In the genomic region with DNA sequence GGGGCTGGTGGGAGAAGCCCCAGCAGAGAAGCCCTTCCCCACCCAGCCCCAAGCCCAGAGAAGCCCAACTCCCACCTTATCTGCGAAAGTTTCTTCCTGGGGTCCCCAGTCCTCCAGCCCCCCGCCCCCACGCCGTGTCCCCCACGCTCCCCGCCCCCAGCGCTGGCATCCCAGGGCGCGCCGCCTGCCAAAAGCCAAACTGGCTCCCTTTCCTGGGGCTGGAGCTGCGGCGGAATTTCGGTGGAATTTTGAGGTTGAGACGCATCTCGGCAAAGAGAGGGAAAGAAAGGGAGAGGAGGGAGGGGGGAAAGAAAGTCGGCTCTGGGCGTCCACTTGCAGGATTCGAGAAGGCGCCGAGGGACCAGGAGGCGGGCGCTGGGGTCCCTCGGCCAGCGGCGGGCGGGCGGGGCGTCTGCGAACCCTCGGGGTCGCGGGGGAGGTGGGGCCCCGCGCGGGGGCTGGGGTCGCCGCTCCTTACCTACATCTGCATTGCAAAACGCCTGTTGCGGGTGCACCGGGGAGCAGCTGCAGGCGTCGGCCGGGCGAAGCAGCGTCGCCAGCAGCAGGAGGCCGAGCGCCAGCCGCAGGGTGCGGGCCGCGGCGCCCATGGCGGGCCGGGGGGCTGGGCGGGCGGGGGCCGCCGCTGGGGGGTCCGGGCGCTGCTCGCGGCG, we compare ENCODE assay signal across 1 cellular context.
A peak's percentile ranks its signal among the peaks of the same experiment; 100 is the strongest.
TF ChIP-seq lines count a peak whose summit lies in the region.

No MANE protein-coding gene starts in this region.

TF ChIP-seq in HepG2, 621 proteins besides CTCF, POLR2A, EP300 and RAD21 (continued from another document and continues in another):
- TF ChIP-seq, protein P1, sequence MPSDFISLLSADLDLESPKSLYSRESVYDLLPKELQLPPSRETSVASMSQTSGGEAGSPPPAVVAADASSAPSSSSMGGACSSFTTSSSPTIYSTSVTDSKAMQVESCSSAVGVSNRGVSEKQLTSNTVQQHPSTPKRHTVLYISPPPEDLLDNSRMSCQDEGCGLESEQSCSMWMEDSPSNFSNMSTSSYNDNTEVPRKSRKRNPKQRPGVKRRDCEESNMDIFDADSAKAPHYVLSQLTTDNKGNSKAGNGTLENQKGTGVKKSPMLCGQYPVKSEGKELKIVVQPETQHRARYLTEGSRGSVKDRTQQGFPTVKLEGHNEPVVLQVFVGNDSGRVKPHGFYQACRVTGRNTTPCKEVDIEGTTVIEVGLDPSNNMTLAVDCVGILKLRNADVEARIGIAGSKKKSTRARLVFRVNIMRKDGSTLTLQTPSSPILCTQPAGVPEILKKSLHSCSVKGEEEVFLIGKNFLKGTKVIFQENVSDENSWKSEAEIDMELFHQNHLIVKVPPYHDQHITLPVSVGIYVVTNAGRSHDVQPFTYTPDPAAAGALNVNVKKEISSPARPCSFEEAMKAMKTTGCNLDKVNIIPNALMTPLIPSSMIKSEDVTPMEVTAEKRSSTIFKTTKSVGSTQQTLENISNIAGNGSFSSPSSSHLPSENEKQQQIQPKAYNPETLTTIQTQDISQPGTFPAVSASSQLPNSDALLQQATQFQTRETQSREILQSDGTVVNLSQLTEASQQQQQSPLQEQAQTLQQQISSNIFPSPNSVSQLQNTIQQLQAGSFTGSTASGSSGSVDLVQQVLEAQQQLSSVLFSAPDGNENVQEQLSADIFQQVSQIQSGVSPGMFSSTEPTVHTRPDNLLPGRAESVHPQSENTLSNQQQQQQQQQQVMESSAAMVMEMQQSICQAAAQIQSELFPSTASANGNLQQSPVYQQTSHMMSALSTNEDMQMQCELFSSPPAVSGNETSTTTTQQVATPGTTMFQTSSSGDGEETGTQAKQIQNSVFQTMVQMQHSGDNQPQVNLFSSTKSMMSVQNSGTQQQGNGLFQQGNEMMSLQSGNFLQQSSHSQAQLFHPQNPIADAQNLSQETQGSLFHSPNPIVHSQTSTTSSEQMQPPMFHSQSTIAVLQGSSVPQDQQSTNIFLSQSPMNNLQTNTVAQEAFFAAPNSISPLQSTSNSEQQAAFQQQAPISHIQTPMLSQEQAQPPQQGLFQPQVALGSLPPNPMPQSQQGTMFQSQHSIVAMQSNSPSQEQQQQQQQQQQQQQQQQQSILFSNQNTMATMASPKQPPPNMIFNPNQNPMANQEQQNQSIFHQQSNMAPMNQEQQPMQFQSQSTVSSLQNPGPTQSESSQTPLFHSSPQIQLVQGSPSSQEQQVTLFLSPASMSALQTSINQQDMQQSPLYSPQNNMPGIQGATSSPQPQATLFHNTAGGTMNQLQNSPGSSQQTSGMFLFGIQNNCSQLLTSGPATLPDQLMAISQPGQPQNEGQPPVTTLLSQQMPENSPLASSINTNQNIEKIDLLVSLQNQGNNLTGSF (CRISPR knock-in tag; IDR thresholded peaks at IDR 0.05): peak; percentile 87
- TF ChIP-seq HNRNPL (IDR thresholded peaks at IDR 0.05; ENCODE audit: low read depth, low read length): no peak
- TF ChIP-seq, protein P2, sequence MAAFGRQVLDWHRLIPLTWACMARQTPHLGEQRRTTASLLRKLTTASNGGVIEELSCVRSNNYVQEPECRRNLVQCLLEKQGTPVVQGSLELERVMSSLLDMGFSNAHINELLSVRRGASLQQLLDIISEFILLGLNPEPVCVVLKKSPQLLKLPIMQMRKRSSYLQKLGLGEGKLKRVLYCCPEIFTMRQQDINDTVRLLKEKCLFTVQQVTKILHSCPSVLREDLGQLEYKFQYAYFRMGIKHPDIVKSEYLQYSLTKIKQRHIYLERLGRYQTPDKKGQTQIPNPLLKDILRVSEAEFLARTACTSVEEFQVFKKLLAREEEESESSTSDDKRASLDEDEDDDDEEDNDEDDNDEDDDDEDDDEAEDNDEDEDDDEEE (CRISPR knock-in tag; IDR thresholded peaks at IDR 0.05): no peak
- TF ChIP-seq, protein P3, sequence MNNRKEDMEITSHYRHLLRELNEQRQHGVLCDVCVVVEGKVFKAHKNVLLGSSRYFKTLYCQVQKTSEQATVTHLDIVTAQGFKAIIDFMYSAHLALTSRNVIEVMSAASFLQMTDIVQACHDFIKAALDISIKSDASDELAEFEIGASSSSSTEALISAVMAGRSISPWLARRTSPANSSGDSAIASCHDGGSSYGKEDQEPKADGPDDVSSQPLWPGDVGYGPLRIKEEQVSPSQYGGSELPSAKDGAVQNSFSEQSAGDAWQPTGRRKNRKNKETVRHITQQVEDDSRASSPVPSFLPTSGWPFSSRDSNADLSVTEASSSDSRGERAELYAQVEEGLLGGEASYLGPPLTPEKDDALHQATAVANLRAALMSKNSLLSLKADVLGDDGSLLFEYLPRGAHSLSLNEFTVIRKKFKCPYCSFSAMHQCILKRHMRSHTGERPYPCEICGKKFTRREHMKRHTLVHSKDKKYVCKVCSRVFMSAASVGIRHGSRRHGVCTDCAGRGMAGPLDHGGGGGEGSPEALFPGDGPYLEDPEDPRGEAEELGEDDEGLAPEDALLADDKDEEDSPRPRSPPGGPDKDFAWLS (CRISPR knock-in tag; IDR thresholded peaks at IDR 0.05; ENCODE audit: borderline replicate concordance): no peak
- TF ChIP-seq KDM2A (CRISPR knock-in tag; IDR thresholded peaks at IDR 0.05; ENCODE audit: borderline replicate concordance, low read depth): no peak; the same call in 1 of the 2 replicates
- TF ChIP-seq, protein P4, sequence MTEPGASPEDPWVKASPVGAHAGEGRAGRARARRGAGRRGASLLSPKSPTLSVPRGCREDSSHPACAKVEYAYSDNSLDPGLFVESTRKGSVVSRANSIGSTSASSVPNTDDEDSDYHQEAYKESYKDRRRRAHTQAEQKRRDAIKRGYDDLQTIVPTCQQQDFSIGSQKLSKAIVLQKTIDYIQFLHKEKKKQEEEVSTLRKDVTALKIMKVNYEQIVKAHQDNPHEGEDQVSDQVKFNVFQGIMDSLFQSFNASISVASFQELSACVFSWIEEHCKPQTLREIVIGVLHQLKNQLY (CRISPR knock-in tag; IDR thresholded peaks at IDR 0.05): no peak
- TF ChIP-seq, protein P5, sequence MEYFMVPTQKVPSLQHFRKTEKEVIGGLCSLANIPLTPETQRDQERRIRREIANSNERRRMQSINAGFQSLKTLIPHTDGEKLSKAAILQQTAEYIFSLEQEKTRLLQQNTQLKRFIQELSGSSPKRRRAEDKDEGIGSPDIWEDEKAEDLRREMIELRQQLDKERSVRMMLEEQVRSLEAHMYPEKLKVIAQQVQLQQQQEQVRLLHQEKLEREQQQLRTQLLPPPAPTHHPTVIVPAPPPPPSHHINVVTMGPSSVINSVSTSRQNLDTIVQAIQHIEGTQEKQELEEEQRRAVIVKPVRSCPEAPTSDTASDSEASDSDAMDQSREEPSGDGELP (IDR thresholded peaks at IDR 0.05; ENCODE audit: borderline replicate concordance, low read depth): no peak
- no peak for TF ChIP-seq ZNF317 (CRISPR knock-in tag; IDR thresholded peaks at IDR 0.05)
- TF ChIP-seq ZFX (CRISPR knock-in tag; IDR thresholded peaks at IDR 0.05; ENCODE audit: low read depth): no peak; the same call in 1 of the 2 replicates
- TF ChIP-seq MED13 (CRISPR knock-in tag; IDR thresholded peaks at IDR 0.05): no peak
- no peak for TF ChIP-seq ZNF619 (CRISPR knock-in tag; IDR thresholded peaks at IDR 0.05)
- TF ChIP-seq ZNF251 (CRISPR knock-in tag; IDR thresholded peaks at IDR 0.05): no peak
- TF ChIP-seq, protein P6, sequence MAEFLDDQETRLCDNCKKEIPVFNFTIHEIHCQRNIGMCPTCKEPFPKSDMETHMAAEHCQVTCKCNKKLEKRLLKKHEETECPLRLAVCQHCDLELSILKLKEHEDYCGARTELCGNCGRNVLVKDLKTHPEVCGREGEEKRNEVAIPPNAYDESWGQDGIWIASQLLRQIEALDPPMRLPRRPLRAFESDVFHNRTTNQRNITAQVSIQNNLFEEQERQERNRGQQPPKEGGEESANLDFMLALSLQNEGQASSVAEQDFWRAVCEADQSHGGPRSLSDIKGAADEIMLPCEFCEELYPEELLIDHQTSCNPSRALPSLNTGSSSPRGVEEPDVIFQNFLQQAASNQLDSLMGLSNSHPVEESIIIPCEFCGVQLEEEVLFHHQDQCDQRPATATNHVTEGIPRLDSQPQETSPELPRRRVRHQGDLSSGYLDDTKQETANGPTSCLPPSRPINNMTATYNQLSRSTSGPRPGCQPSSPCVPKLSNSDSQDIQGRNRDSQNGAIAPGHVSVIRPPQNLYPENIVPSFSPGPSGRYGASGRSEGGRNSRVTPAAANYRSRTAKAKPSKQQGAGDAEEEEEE (CRISPR knock-in tag; IDR thresholded peaks at IDR 0.05; ENCODE audit: borderline replicate concordance): no peak
- no peak for TF ChIP-seq NR2F2 (IDR thresholded peaks at IDR 0.05; ENCODE audit: borderline replicate concordance, low read depth)
- TF ChIP-seq, protein P7, sequence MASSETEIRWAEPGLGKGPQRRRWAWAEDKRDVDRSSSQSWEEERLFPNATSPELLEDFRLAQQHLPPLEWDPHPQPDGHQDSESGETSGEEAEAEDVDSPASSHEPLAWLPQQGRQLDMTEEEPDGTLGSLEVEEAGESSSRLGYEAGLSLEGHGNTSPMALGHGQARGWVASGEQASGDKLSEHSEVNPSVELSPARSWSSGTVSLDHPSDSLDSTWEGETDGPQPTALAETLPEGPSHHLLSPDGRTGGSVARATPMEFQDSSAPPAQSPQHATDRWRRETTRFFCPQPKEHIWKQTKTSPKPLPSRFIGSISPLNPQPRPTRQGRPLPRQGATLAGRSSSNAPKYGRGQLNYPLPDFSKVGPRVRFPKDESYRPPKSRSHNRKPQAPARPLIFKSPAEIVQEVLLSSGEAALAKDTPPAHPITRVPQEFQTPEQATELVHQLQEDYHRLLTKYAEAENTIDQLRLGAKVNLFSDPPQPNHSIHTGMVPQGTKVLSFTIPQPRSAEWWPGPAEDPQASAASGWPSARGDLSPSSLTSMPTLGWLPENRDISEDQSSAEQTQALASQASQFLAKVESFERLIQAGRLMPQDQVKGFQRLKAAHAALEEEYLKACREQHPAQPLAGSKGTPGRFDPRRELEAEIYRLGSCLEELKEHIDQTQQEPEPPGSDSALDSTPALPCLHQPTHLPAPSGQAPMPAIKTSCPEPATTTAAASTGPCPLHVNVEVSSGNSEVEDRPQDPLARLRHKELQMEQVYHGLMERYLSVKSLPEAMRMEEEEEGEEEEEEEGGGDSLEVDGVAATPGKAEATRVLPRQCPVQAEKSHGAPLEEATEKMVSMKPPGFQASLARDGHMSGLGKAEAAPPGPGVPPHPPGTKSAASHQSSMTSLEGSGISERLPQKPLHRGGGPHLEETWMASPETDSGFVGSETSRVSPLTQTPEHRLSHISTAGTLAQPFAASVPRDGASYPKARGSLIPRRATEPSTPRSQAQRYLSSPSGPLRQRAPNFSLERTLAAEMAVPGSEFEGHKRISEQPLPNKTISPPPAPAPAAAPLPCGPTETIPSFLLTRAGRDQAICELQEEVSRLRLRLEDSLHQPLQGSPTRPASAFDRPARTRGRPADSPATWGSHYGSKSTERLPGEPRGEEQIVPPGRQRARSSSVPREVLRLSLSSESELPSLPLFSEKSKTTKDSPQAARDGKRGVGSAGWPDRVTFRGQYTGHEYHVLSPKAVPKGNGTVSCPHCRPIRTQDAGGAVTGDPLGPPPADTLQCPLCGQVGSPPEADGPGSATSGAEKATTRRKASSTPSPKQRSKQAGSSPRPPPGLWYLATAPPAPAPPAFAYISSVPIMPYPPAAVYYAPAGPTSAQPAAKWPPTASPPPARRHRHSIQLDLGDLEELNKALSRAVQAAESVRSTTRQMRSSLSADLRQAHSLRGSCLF (CRISPR knock-in tag; IDR thresholded peaks at IDR 0.05; ENCODE audit: borderline replicate concordance): no peak
- TF ChIP-seq MIER3 (CRISPR knock-in tag; IDR thresholded peaks at IDR 0.05; ENCODE audit: borderline replicate concordance): no peak
- no peak for TF ChIP-seq MATR3 (CRISPR knock-in tag; IDR thresholded peaks at IDR 0.05)
- no peak for TF ChIP-seq ZNF383 (CRISPR knock-in tag; IDR thresholded peaks at IDR 0.05; ENCODE audit: borderline replicate concordance)
- no peak for TF ChIP-seq ZNF10 (CRISPR knock-in tag; IDR thresholded peaks at IDR 0.05; ENCODE audit: borderline replicate concordance, low read depth)
- TF ChIP-seq, protein P8, sequence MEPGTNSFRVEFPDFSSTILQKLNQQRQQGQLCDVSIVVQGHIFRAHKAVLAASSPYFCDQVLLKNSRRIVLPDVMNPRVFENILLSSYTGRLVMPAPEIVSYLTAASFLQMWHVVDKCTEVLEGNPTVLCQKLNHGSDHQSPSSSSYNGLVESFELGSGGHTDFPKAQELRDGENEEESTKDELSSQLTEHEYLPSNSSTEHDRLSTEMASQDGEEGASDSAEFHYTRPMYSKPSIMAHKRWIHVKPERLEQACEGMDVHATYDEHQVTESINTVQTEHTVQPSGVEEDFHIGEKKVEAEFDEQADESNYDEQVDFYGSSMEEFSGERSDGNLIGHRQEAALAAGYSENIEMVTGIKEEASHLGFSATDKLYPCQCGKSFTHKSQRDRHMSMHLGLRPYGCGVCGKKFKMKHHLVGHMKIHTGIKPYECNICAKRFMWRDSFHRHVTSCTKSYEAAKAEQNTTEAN (CRISPR knock-in tag; conservative IDR thresholded peaks at IDR 0.05): 0 out of 2 replicates have a peak, but pooled peaks have one; percentile 54
- TF ChIP-seq PCBP1 (IDR thresholded peaks at IDR 0.05; ENCODE audit: borderline replicate concordance, low read depth, low read length): no peak
- no peak for TF ChIP-seq ZNF33B (CRISPR knock-in tag; IDR thresholded peaks at IDR 0.05)
- TF ChIP-seq SMARCC2 (IDR thresholded peaks at IDR 0.05): no peak
- TF ChIP-seq NFKB2 (CRISPR knock-in tag; IDR thresholded peaks at IDR 0.05; ENCODE audit: borderline replicate concordance): no peak
- TF ChIP-seq IKZF4 (CRISPR knock-in tag; IDR thresholded peaks at IDR 0.05; ENCODE audit: borderline replicate concordance, low read depth, not compliant biosample characterization): no peak
- no peak for TF ChIP-seq HES4 (CRISPR knock-in tag; IDR thresholded peaks at IDR 0.05; ENCODE audit: borderline replicate concordance)
- no peak for TF ChIP-seq CHCHD3 (CRISPR knock-in tag; IDR thresholded peaks at IDR 0.05)
- TF ChIP-seq ZNF546 (CRISPR knock-in tag; conservative IDR thresholded peaks at IDR 0.05): no peak
- TF ChIP-seq ZSCAN25 (CRISPR knock-in tag; IDR thresholded peaks at IDR 0.05): no peak
- TF ChIP-seq, protein P9, sequence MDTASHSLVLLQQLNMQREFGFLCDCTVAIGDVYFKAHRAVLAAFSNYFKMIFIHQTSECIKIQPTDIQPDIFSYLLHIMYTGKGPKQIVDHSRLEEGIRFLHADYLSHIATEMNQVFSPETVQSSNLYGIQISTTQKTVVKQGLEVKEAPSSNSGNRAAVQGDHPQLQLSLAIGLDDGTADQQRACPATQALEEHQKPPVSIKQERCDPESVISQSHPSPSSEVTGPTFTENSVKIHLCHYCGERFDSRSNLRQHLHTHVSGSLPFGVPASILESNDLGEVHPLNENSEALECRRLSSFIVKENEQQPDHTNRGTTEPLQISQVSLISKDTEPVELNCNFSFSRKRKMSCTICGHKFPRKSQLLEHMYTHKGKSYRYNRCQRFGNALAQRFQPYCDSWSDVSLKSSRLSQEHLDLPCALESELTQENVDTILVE (CRISPR knock-in tag; IDR thresholded peaks at IDR 0.05): no peak
- TF ChIP-seq, protein P10, sequence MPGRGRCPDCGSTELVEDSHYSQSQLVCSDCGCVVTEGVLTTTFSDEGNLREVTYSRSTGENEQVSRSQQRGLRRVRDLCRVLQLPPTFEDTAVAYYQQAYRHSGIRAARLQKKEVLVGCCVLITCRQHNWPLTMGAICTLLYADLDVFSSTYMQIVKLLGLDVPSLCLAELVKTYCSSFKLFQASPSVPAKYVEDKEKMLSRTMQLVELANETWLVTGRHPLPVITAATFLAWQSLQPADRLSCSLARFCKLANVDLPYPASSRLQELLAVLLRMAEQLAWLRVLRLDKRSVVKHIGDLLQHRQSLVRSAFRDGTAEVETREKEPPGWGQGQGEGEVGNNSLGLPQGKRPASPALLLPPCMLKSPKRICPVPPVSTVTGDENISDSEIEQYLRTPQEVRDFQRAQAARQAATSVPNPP (CRISPR knock-in tag; IDR thresholded peaks at IDR 0.05): no peak
- TF ChIP-seq, protein P11, sequence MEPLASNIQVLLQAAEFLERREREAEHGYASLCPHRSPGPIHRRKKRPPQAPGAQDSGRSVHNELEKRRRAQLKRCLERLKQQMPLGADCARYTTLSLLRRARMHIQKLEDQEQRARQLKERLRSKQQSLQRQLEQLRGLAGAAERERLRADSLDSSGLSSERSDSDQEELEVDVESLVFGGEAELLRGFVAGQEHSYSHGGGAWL (CRISPR knock-in tag; IDR thresholded peaks at IDR 0.05): peak; percentile 68; the same call in 1 of the 2 replicates
- TF ChIP-seq TRIM24 (CRISPR knock-in tag; IDR thresholded peaks at IDR 0.05): no peak
